In genomic region chr2:238136820-238137537, GRCh38 we compare ENCODE assay signal across 12 cellular contexts. TPM values are rescaled to one million over a fixed set of nuclear protein-coding genes. Genes with fewer than 3 reads are reported as not detected.
DNase-seq lines count a peak whose midpoint lies in the region; ATAC-seq and TF ChIP-seq lines count a peak whose summit lies in the region.
"Had no signal": no experiment of that assay in that cellular context is flagged by ENCODE, and none has a peak within 500 bp of the region (broad histone marks: within the 10 kb centered on the region; RNA-seq: fewer than 3 reads in every experiment).

No MANE protein-coding gene starts in this region.

- DNase-seq in EL (peak; percentile 67), NOMO-1 treated with dmso at 0.1 percent for 144 hours (lab: John Stamatoyannopoulos, UW; ENCODE audit: unreplicated experiment) (peak; percentile 13), fibroblast of the conjunctiva (ENCODE audit: low read depth) (peak; percentile 60), posterior vena cava (ENCODE audit: low spot score) (peak; percentile 93), NCI-H526 (lab: John Stamatoyannopoulos, UW) (no peak), lower leg skin (ENCODE audit: low spot score in 2 of 2) (no peak), SIG-M5 (lab: John Stamatoyannopoulos, UW) (no peak)
- DNase-seq in CD4-positive, alpha-beta T cell = no peak
- DNase-seq: DMS79; NCI-H345; stimulated activated CD8-positive, alpha-beta memory T cell treated with anti-CD3 and anti-CD28 coated beads, Interleukin-4, amount 100 ng/mL, for 48 hours had no signal

- intact Hi-C loops in posterior vena cava (cut with DNase I) (no loop called here), lower leg skin (cut with DNase I; ENCODE audit: low total_unique reads) (no loop called here)
- intact Hi-C loops in CD4-positive, alpha-beta T cell (cut with DNase I, micrococcal nuclease) = no loop called here

- no peak for ATAC-seq in CD4-positive, alpha-beta T cell (ENCODE audit: poor library complexity)

- H3K27ac ChIP-seq in CD4-positive, alpha-beta T cell (ENCODE audit: low read depth, low read length) = no peak overlapping the region

- H3K27me3 ChIP-seq in CD4-positive, alpha-beta T cell (ENCODE audit: control insufficient read depth, insufficient read depth, low read length) = no peaks in the 10 kb centered on the region

- H3K4me3 ChIP-seq in lower leg skin (ENCODE audit: low read depth, poor library complexity, severe bottlenecking) = no peak overlapping the region

- TF ChIP-seq CTCF in CD4-positive, alpha-beta T cell (IDR thresholded peaks at IDR 0.05) = no peak
- no peak for TF ChIP-seq CTCF in lower leg skin (IDR thresholded peaks at IDR 0.05)

- H3K36me3 Mint-ChIP-seq in CD4-positive, alpha-beta T cell (ENCODE audit: low read depth) = no peaks in the 10 kb centered on the region

- H3K4me1 Mint-ChIP-seq in CD4-positive, alpha-beta T cell (ENCODE audit: low read depth) = peaks cover 5% of the 10 kb centered on the region

- POLR2A ChIA-PET in CD4-positive, alpha-beta T cell (lab: Charles Lee) = no interaction called here

- H3K4me3 Mint-ChIP-seq in CD4-positive, alpha-beta T cell = no peak overlapping the region
- H3K4me3 Mint-ChIP-seq: T-helper 2 cell treated with Interferon-gamma antibody and Interleukin-4, amounts not matched to agents 5 μg/mL and 100 μg/mL, for 36 hours had no signal

- no peaks in the 10 kb centered on the region for H3K9me3 Mint-ChIP-seq in CD4-positive, alpha-beta T cell
- H3K9me3 Mint-ChIP-seq: T-helper 2 cell treated with Interferon-gamma antibody and Interleukin-4, amounts not matched to agents 5 μg/mL and 100 μg/mL, for 36 hours had no signal

- no peak overlapping the region for H3K27ac Mint-ChIP-seq in CD4-positive, alpha-beta T cell
- H3K27ac Mint-ChIP-seq: T-helper 2 cell treated with Interferon-gamma antibody and Interleukin-4, amounts not matched to agents 5 μg/mL and 100 μg/mL, for 36 hours had no signal

- no peaks in the 10 kb centered on the region for H3K27me3 Mint-ChIP-seq in CD4-positive, alpha-beta T cell

- no peak for TF ChIP-seq POLR2A in lower leg skin (IDR thresholded peaks at IDR 0.05)

- CTCF ChIA-PET in CD4-positive, alpha-beta T cell (lab: Charles Lee) = no interaction called here

- 64 to 71% methylated on average over 14 of the region's 14 CpGs for WGBS in lower leg skin, 2 donors

- H3K9me3 ChIP-seq in CD4-positive, alpha-beta T cell (ENCODE audit: control insufficient read depth, low read length) = no peaks in the 10 kb centered on the region

RNA-seq across cellular contexts. Expression of gene KLHL30, which starts 1.5 kb away (rescaled TPM):
- total RNA-seq in posterior vena cava (10 to 100 TPM in 1 of 2 donors, 1 to 10 TPM in 1; 9.6 to 10.7 TPM), lower leg skin (under 1 TPM; 0.13 to 0.64 (median 0.34) TPM)
- not detected for total RNA-seq in CD4-positive, alpha-beta T cell

RNA-seq across cellular contexts. Expression of gene ERFE, which starts 21.8 kb away (rescaled TPM):
- 1 to 10 TPM in 1 of 2 donors, under 1 TPM in 1; 0.79 to 2.3 TPM for total RNA-seq in posterior vena cava
- not detected for total RNA-seq in CD4-positive, alpha-beta T cell
- total RNA-seq in lower leg skin = not detected

RNA-seq across cellular contexts. Expression of gene ESPNL, which starts 36.8 kb away (rescaled TPM):
- 1 to 10 TPM in 1 of 2 donors, under 1 TPM in 1; 0.24 to 3.0 TPM for total RNA-seq in posterior vena cava
- not detected for total RNA-seq in CD4-positive, alpha-beta T cell
- under 1 TPM in 2 of 4 donors, not detected in 2; 0.13 to 0.29 TPM for total RNA-seq in lower leg skin

Comparison
In these comparisons a context has a peak if more than half of its experiments do, and no peak if none do; other contexts are left out.
1. DNase-seq: peak in EL (single experiment), NOMO-1 treated with dmso at 0.1 percent for 144 hours (single experiment), fibroblast of the conjunctiva (single experiment) and posterior vena cava (single experiment); none in CD4-positive, alpha-beta T cell (0 of 10), NCI-H526 (0 of 2), lower leg skin (0 of 2) and SIG-M5 (single experiment).
2. RNA of gene KLHL30, which starts 1.5 kb away (total RNA-seq): 9.6 to 10.7 TPM in posterior vena cava; 0.13 to 0.64 TPM in lower leg skin and not detected in CD4-positive, alpha-beta T cell; every median in the first group is over 4 times any median in the second.